ENCODE assay signal across 1 cellular context in the genomic region with DNA sequence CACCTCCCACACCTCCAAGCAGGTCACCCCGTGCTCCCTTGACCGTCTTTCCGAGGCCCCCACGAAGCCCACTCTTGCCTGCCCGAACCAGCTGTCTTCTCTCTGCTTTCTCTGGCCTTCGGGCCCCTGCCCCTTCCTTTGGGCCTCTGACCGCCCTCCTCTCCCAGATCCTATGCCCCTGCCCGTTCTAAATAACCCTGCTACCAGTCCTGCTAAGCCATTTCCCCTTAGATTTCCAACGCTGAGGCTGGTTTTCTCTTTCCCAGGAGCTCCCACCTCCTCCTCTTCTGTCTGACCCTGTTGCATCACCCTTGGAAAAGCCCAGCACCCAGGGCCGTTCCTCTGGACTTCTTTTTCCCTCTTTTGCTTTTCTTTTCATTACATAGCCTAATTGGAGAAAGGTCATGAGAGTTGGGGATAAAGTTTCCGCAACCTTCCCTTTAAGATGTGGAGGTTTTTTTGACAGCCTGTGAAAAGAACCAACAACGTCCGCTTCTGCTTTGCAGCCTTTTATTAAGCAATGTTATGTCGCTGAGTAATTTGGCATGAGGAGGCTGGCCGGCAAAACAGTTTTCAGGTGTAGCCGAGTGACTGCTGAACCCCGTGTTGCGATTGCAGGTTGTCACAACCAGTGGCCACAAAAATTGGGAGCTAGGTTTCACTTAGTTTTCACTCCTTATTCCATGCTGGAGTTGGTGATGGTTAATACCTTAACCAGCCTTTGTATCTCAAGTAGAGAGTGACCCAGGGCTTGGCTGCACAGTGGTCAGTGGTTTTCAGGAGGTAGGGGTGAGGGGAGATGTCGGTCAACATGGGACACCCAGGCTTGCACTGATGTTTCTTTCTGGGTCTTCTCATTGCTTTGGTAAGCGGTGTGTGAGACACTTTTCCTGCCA.
A peak's percentile ranks its signal among the peaks of the same experiment; 100 is the strongest.
TF ChIP-seq lines count a peak whose summit lies in the region.

No MANE protein-coding gene starts in this region.

TF ChIP-seq in HepG2, 621 proteins besides CTCF, POLR2A, EP300 and RAD21 (continued from another document):
- TF ChIP-seq, protein P1, sequence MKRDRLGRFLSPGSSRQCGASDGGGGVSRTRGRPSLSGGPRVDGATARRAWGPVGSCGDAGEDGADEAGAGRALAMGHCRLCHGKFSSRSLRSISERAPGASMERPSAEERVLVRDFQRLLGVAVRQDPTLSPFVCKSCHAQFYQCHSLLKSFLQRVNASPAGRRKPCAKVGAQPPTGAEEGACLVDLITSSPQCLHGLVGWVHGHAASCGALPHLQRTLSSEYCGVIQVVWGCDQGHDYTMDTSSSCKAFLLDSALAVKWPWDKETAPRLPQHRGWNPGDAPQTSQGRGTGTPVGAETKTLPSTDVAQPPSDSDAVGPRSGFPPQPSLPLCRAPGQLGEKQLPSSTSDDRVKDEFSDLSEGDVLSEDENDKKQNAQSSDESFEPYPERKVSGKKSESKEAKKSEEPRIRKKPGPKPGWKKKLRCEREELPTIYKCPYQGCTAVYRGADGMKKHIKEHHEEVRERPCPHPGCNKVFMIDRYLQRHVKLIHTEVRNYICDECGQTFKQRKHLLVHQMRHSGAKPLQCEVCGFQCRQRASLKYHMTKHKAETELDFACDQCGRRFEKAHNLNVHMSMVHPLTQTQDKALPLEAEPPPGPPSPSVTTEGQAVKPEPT (CRISPR knock-in tag; IDR thresholded peaks at IDR 0.05; ENCODE audit: low read depth), result no peak
- TF ChIP-seq, protein P2, sequence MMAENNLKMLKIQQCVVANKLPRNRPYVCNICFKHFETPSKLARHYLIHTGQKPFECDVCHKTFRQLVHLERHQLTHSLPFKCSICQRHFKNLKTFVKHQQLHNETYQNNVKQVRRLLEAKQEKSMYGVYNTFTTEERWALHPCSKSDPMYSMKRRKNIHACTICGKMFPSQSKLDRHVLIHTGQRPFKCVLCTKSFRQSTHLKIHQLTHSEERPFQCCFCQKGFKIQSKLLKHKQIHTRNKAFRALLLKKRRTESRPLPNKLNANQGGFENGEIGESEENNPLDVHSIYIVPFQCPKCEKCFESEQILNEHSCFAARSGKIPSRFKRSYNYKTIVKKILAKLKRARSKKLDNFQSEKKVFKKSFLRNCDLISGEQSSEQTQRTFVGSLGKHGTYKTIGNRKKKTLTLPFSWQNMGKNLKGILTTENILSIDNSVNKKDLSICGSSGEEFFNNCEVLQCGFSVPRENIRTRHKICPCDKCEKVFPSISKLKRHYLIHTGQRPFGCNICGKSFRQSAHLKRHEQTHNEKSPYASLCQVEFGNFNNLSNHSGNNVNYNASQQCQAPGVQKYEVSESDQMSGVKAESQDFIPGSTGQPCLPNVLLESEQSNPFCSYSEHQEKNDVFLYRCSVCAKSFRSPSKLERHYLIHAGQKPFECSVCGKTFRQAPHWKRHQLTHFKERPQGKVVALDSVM (CRISPR knock-in tag; IDR thresholded peaks at IDR 0.05), result 0 out of 2 replicates have a peak, but pooled peaks have one; percentile 2
TF ChIP-seq in HepG2: peak in this region for 63.
